In genomic region chr10:126997801-126998590, GRCh38 we compare ENCODE assay signal across 23 cellular contexts.
"Had no signal": no experiment of that assay in that cellular context is flagged by ENCODE, and none has a peak within 500 bp of the region (broad histone marks: within the 10 kb centered on the region; RNA-seq: fewer than 3 reads in every experiment).

No MANE protein-coding gene starts in this region.

- H3K4me3 Mint-ChIP-seq: mesothelial cell of epicardium, naive B cell had no signal

- H3K4me1 ChIP-seq: foreskin keratinocyte, gastroesophageal sphincter, left lung, lower lobe of right lung had no signal

- H3K9me3 ChIP-seq: esophagus squamous epithelium, gastroesophageal sphincter, heart right ventricle, left lung, lower lobe of right lung, mucosa of descending colon had no signal

- H3K27me3 Mint-ChIP-seq: naive B cell had no signal

- H3K4me3 ChIP-seq: coronary artery, dorsolateral prefrontal cortex, esophagus squamous epithelium, gastroesophageal sphincter, heart right ventricle, left lung, lower lobe of right lung, mucosa of descending colon had no signal

- H3K27ac Mint-ChIP-seq: mesothelial cell of epicardium, naive B cell had no signal

- H3K27ac ChIP-seq: coronary artery, epithelial cell of prostate, esophagus squamous epithelium, foreskin keratinocyte, gastroesophageal sphincter, heart right ventricle, left lung, lower lobe of right lung had no signal

- ATAC-seq: esophagus mucosa, foreskin keratinocyte, gastroesophageal sphincter, heart right ventricle, left cardiac atrium, left lung, left ventricle myocardium superior, lower lobe of right lung, mucosa of descending colon had no signal

- DNase-seq: dermis blood vessel endothelial cell; dorsolateral prefrontal cortex; effector CD4-positive, alpha-beta T cell; effector memory CD4-positive, alpha-beta T cell; erythroblast; esophagus squamous epithelium; foreskin keratinocyte; glutamatergic neuron; head of caudate nucleus; heart right ventricle; hippocampal formation; left cardiac atrium; left lung; left ventricle myocardium superior; lower lobe of right lung; mesenchymal stem cell; mucosa of descending colon; naive B cell had no signal

- H3K4me1 Mint-ChIP-seq: mesothelial cell of epicardium, naive B cell had no signal

- H3K27me3 ChIP-seq: dorsolateral prefrontal cortex, esophagus squamous epithelium, foreskin keratinocyte, gastroesophageal sphincter, heart right ventricle, left lung had no signal
